Comparison of ENCODE assay signal across 19 cellular contexts in genomic region chr17:1634841-1635650, GRCh38.
"Had no signal": no experiment of that assay in that cellular context is flagged by ENCODE, and none has a peak within 500 bp of the region (broad histone marks: within the 10 kb centered on the region; RNA-seq: fewer than 3 reads in every experiment).

No MANE protein-coding gene starts in this region.

- H3K9ac ChIP-seq: KMS-11, SK-N-SH had no signal

- H3K27ac ChIP-seq: HL-60, KMS-11 had no signal

- H3K9me3 ChIP-seq: SK-N-SH had no signal

- H3K4me2 ChIP-seq: KMS-11, SK-N-SH had no signal

- DNase-seq: Kasumi-1, MM.1S, NCI-H1092 treated with DMSO at 0.1 percent for 48 hours, NCI-H1436, NCI-H187, NCI-H2029, NCI-H2081 treated with DMSO at 0.1 percent for 48 hours, NCI-H226, NCI-H446, NCI-H510A, NCI-H524 treated with DMSO at 0.1 percent for 48 hours, NCI-H69, NCI-H774, RPMI8226, SHP77, SK-N-SH, SW 1271 had no signal
